ENCODE assay signal across 11 cellular contexts in the genomic region with DNA sequence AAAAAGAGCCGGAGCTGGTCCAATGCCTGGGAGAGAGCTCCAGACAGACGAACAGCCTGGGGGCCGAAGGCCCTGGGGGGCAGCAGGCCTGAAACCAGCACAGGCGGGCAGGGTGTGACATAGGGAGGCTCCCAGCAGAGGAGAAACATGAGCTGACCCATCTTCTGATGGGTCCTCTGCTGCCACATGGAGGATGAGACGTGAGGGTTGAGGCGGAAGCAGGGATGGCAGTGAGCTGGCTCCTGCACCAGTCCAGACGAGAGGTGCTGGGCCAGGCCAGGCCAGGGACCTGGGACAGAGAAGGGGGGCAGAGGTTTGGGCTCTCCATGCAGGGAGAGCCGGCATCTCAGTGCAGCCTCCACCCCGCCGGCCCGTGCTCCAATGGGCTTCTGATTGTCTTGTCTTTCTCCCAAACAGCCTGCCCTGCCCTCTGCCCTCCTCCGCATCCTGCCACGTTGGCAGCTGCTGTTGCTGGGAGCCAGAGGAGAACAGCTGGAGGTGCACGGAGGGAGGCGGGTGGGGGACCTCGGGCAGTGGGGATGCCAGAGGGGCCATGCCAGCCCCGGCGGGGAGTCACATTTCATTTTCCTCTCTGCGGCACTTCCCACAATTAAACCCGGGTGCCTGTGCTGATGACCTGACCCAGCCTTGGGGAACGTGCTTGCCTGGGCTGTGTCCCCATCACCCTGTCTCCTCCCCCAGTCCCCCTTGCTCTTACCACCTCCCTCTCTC.
A peak's percentile ranks its signal among the peaks of the same experiment; 100 is the strongest.
DNase-seq lines count a peak whose midpoint lies in the region; ATAC-seq and TF ChIP-seq lines count a peak whose summit lies in the region.
"Had no signal": no experiment of that assay in that cellular context is flagged by ENCODE, and none has a peak within 500 bp of the region (broad histone marks: within the 10 kb centered on the region; RNA-seq: fewer than 3 reads in every experiment).

No MANE protein-coding gene starts in this region.

- H3K9me3 Mint-ChIP-seq in endodermal cell: no peaks in the 10 kb centered on the region
- H3K9me3 Mint-ChIP-seq in stimulated activated naive B cell treated with anti-CD40 and anti-IgM and Interleukin-4, amounts not matched to agents 10 μg/mL and 1 μg/mL and 100 μg/mL, for 72 hours: no peaks in the 10 kb centered on the region
- H3K9me3 Mint-ChIP-seq in activated CD4-positive, alpha-beta T cell treated with anti-CD3 and anti-CD28 coated beads, Interleukin-2, amount 10 ng/mL, durations not matched to agents 24 days and 14 days: no peaks in the 10 kb centered on the region
- H3K9me3 Mint-ChIP-seq: memory B cell had no signal

- intact Hi-C loops in psoas muscle (cut with DNase I) (loop anchor here in 1 of 2 donors (5.0 kb wide), 1 partner anchor 52 kb away; no protein-coding TSS in a partner anchor), body of pancreas (cut with DNase I) (no loop called here)
- intact Hi-C loops in activated CD4-positive, alpha-beta T cell treated with anti-CD3 and anti-CD28 coated beads, Interleukin-2, amount 10 ng/mL, durations not matched to agents 24 days and 14 days (cut with micrococcal nuclease): no loop called here

- DNase-seq in Daoy (ENCODE audit: low read depth): peak; percentile 30
- peak; percentile 61 for DNase-seq in NCI-H1105 treated with DMSO at 0.1 percent for 48 hours (lab: John Stamatoyannopoulos, UW)
- DNase-seq in endodermal cell: peak; percentile 70
- DNase-seq in psoas muscle: peak; percentile 44 to 73
- no peak for DNase-seq in body of pancreas
- DNase-seq in stimulated activated naive B cell treated with anti-CD40 and anti-IgM and Interleukin-4, amounts not matched to agents 10 μg/mL and 1 μg/mL and 100 μg/mL, for 72 hours: no peak
- DNase-seq in activated CD4-positive, alpha-beta T cell treated with anti-CD3 and anti-CD28 coated beads, Interleukin-2, amount 10 ng/mL, durations not matched to agents 24 days and 14 days: no peak
- DNase-seq: colonic mucosa; GDM1; stimulated activated CD4-positive, alpha-beta T cell treated with anti-CD3 and anti-CD28 coated beads, Interleukin-12 subunit alpha, Interleukin-12 subunit beta, amount 100 ng/mL, for 4 hours had no signal

- peak overlapping the region; percentile 49 for H3K27ac ChIP-seq in endodermal cell (ENCODE audit: low read depth, low read length)
- H3K27ac ChIP-seq in psoas muscle: peak overlapping the region; percentile 60
- no peak overlapping the region for H3K27ac ChIP-seq in body of pancreas
- H3K27ac ChIP-seq: colonic mucosa had no signal

- no peak overlapping the region for H3K9ac ChIP-seq in endodermal cell (ENCODE audit: extremely low read depth, low read length, poor library complexity, severe bottlenecking)

- H3K4me1 ChIP-seq in endodermal cell (ENCODE audit: control insufficient read depth, insufficient read depth, low read length) (peaks cover 9% of the 10 kb centered on the region), psoas muscle (peaks cover 34% of the 10 kb centered on the region), body of pancreas (peaks cover 10% of the 10 kb centered on the region)
- H3K4me1 ChIP-seq: colonic mucosa had no signal

- no peak overlapping the region for H3K4me3 ChIP-seq in endodermal cell (ENCODE audit: low read length)
- no peak overlapping the region for H3K4me3 ChIP-seq in psoas muscle
- no peak overlapping the region for H3K4me3 ChIP-seq in body of pancreas
- H3K4me3 ChIP-seq: colonic mucosa had no signal

- no peak overlapping the region for H3K4me3 Mint-ChIP-seq in endodermal cell
- H3K4me3 Mint-ChIP-seq in stimulated activated naive B cell treated with anti-CD40 and anti-IgM and Interleukin-4, amounts not matched to agents 10 μg/mL and 1 μg/mL and 100 μg/mL, for 72 hours: no peak overlapping the region
- no peak overlapping the region for H3K4me3 Mint-ChIP-seq in activated CD4-positive, alpha-beta T cell treated with anti-CD3 and anti-CD28 coated beads, Interleukin-2, amount 10 ng/mL, durations not matched to agents 24 days and 14 days
- H3K4me3 Mint-ChIP-seq: memory B cell had no signal

- no peaks in the 10 kb centered on the region for H3K9me3 ChIP-seq in endodermal cell (ENCODE audit: control insufficient read depth, low read length)
- H3K9me3 ChIP-seq in psoas muscle: no peaks in the 10 kb centered on the region
- no peaks in the 10 kb centered on the region for H3K9me3 ChIP-seq in body of pancreas
- H3K9me3 ChIP-seq: colonic mucosa had no signal

- WGBS in endodermal cell (ENCODE audit: insufficient coverage in 1 of 2, insufficient read length in 1 of 2), 2 experiments: 70 to 76% methylated on average over 6 to 21 of the region's 21 CpGs
- 29 to 32% (median 31%) methylated on average over 20 to 21 of the region's 21 CpGs for WGBS in psoas muscle, 3 donors
- WGBS in body of pancreas, 2 donors: 86 to 89% methylated on average over 12 to 21 of the region's 21 CpGs

- H3K36me3 Mint-ChIP-seq in endodermal cell (ENCODE audit: low read depth): no peaks in the 10 kb centered on the region
- H3K36me3 Mint-ChIP-seq in stimulated activated naive B cell treated with anti-CD40 and anti-IgM and Interleukin-4, amounts not matched to agents 10 μg/mL and 1 μg/mL and 100 μg/mL, for 72 hours: peaks cover 0 to 2% of the 10 kb centered on the region in 2 donors
- no peaks in the 10 kb centered on the region for H3K36me3 Mint-ChIP-seq in activated CD4-positive, alpha-beta T cell treated with anti-CD3 and anti-CD28 coated beads, Interleukin-2, amount 10 ng/mL, durations not matched to agents 24 days and 14 days (ENCODE audit: low read depth)
- H3K36me3 Mint-ChIP-seq: memory B cell had no signal

- no peak overlapping the region for H3K27ac Mint-ChIP-seq in endodermal cell
- H3K27ac Mint-ChIP-seq in stimulated activated naive B cell treated with anti-CD40 and anti-IgM and Interleukin-4, amounts not matched to agents 10 μg/mL and 1 μg/mL and 100 μg/mL, for 72 hours: no peak overlapping the region
- no peak overlapping the region for H3K27ac Mint-ChIP-seq in activated CD4-positive, alpha-beta T cell treated with anti-CD3 and anti-CD28 coated beads, Interleukin-2, amount 10 ng/mL, durations not matched to agents 24 days and 14 days
- H3K27ac Mint-ChIP-seq: memory B cell had no signal

- H3K27me3 Mint-ChIP-seq in endodermal cell (ENCODE audit: insufficient read depth): no peaks in the 10 kb centered on the region
- peaks cover 42 to 45% of the 10 kb centered on the region in 2 donors for H3K27me3 Mint-ChIP-seq in stimulated activated naive B cell treated with anti-CD40 and anti-IgM and Interleukin-4, amounts not matched to agents 10 μg/mL and 1 μg/mL and 100 μg/mL, for 72 hours
- H3K27me3 Mint-ChIP-seq in activated CD4-positive, alpha-beta T cell treated with anti-CD3 and anti-CD28 coated beads, Interleukin-2, amount 10 ng/mL, durations not matched to agents 24 days and 14 days: no peaks in the 10 kb centered on the region

- H3K36me3 ChIP-seq in endodermal cell (ENCODE audit: control insufficient read depth, insufficient read depth, low read length) (no peaks in the 10 kb centered on the region), psoas muscle (ENCODE audit: insufficient read depth in 1 of 2, low read depth in 1 of 2) (no peaks in the 10 kb centered on the region), body of pancreas (replicated peaks in 1 of 2; ENCODE audit: insufficient read depth in 1 of 2, low read depth in 2 of 2) (no peaks in the 10 kb centered on the region)
- H3K36me3 ChIP-seq: colonic mucosa had no signal

- H3K27me3 ChIP-seq in endodermal cell (ENCODE audit: control insufficient read depth, insufficient read depth, low read length, poor library complexity, severe bottlenecking) (no peaks in the 10 kb centered on the region), psoas muscle (ENCODE audit: insufficient read depth in 3 of 3, low read length in 2 of 3) (no peaks in the 10 kb centered on the region), body of pancreas (no peaks in the 10 kb centered on the region)
- H3K27me3 ChIP-seq: colonic mucosa had no signal

- TF ChIP-seq POLR2A in body of pancreas (IDR thresholded peaks at IDR 0.05): no peak

- ATAC-seq in psoas muscle (peak; percentile 83 to 92 (median 84)), body of pancreas (no peak)
- no peak for ATAC-seq in stimulated activated naive B cell treated with anti-CD40 and anti-IgM and Interleukin-4, amounts not matched to agents 10 μg/mL and 1 μg/mL and 100 μg/mL, for 72 hours (replicated peaks)

- peaks cover 20% of the 10 kb centered on the region for H3K4me1 Mint-ChIP-seq in endodermal cell
- H3K4me1 Mint-ChIP-seq in stimulated activated naive B cell treated with anti-CD40 and anti-IgM and Interleukin-4, amounts not matched to agents 10 μg/mL and 1 μg/mL and 100 μg/mL, for 72 hours: peaks cover 0 to 4% of the 10 kb centered on the region in 2 donors
- H3K4me1 Mint-ChIP-seq in activated CD4-positive, alpha-beta T cell treated with anti-CD3 and anti-CD28 coated beads, Interleukin-2, amount 10 ng/mL, durations not matched to agents 24 days and 14 days: no peaks in the 10 kb centered on the region
- H3K4me1 Mint-ChIP-seq: memory B cell had no signal

- TF ChIP-seq CTCF in endodermal cell (conservative IDR thresholded peaks at IDR 0.05): no peak
- TF ChIP-seq CTCF in psoas muscle (IDR thresholded peaks at IDR 0.05): peak; percentile 13
- no peak for TF ChIP-seq CTCF in body of pancreas (IDR thresholded peaks at IDR 0.05)

Comparison
In these comparisons a context has a peak if more than half of its experiments do, and no peak if none do; other contexts are left out.
1. DNase-seq: peak in Daoy (single experiment), NCI-H1105 treated with DMSO at 0.1 percent for 48 hours (single experiment), endodermal cell (single experiment) and psoas muscle (2 of 2); none in body of pancreas (0 of 4), stimulated activated naive B cell treated with anti-CD40 and anti-IgM and Interleukin-4, amounts not matched to agents 10 μg/mL and 1 μg/mL and 100 μg/mL, for 72 hours (single experiment) and activated CD4-positive, alpha-beta T cell treated with anti-CD3 and anti-CD28 coated beads, Interleukin-2, amount 10 ng/mL, durations not matched to agents 24 days and 14 days (single experiment).
2. H3K27ac ChIP-seq: peak in endodermal cell (single experiment) and psoas muscle (single experiment); none in body of pancreas (0 of 4).
3. ATAC-seq: peak in psoas muscle (4 of 4); none in body of pancreas (single experiment) and stimulated activated naive B cell treated with anti-CD40 and anti-IgM and Interleukin-4, amounts not matched to agents 10 μg/mL and 1 μg/mL and 100 μg/mL, for 72 hours (0 of 2).